ENCODE assay signal across 11 cellular contexts in genomic region chr1:22751124-22751531, GRCh38. TPM values are rescaled to one million over a fixed set of nuclear protein-coding genes. Genes with fewer than 3 reads are reported as not detected.
DNase-seq lines count a peak whose midpoint lies in the region; ATAC-seq and TF ChIP-seq lines count a peak whose summit lies in the region.
"Had no signal": no experiment of that assay in that cellular context is flagged by ENCODE, and none has a peak within 500 bp of the region (broad histone marks: within the 10 kb centered on the region; RNA-seq: fewer than 3 reads in every experiment).

No MANE protein-coding gene starts in this region.

- H3K4me1 ChIP-seq in cardiac muscle cell (ENCODE audit: low read depth) (peaks cover 34% of the 10 kb centered on the region), lower lobe of right lung (peaks cover 29% of the 10 kb centered on the region)

- TF ChIP-seq CTCF in cardiac muscle cell (IDR thresholded peaks at IDR 0.05; ENCODE audit: low read depth, low read length): no peak
- no peak for TF ChIP-seq CTCF in lower lobe of right lung (IDR thresholded peaks at IDR 0.05)

- DNase-seq in cardiac muscle cell (ENCODE audit: low read depth in 1 of 2, low spot score in 1 of 2) (peak in 1 of 2 donors; percentile 37), cardiac septum (ENCODE audit: low spot score) (no peak), SW480 (ENCODE audit: low spot score) (peak; percentile 26), lower lobe of right lung (no peak), cerebellar nuclear complex (lab: John Stamatoyannopoulos, UW) (no peak), iPS-NIHi11 (ENCODE audit: low spot score) (no peak)
- DNase-seq in NK-92 treated with Interleukin-12 subunit alpha and Interleukin-12 subunit beta, amount 100 ng/mL, for 24 hours (lab: John Stamatoyannopoulos, UW): no peak
- DNase-seq: activated T-cell treated with anti-CD3 and anti-CD28 coated beads, Interleukin-2, amount 50 U/mL, for 48 hours; foreskin melanocyte; WERI-Rb-1 had no signal

- peak; percentile 68 to 70 for ATAC-seq in lower lobe of right lung
- ATAC-seq in HG03469 (IDR thresholded peaks at IDR 0.05; ENCODE audit: unreplicated experiment): no peak

- H3K9me3 ChIP-seq in cardiac muscle cell (ENCODE audit: low read depth) (no peaks in the 10 kb centered on the region), lower lobe of right lung (no peaks in the 10 kb centered on the region)

- H3K4me3 ChIP-seq in cardiac muscle cell (no peak overlapping the region), lower lobe of right lung (no peak overlapping the region)

- peak overlapping the region; percentile 82 for H3K27ac ChIP-seq in cardiac muscle cell
- H3K27ac ChIP-seq in lower lobe of right lung: peak overlapping the region; percentile 70
- H3K27ac ChIP-seq: WERI-Rb-1 had no signal

- no peaks in the 10 kb centered on the region for H3K36me3 ChIP-seq in cardiac muscle cell
- no peaks in the 10 kb centered on the region for H3K36me3 ChIP-seq in lower lobe of right lung
- H3K36me3 ChIP-seq: WERI-Rb-1 had no signal

- H3K27me3 ChIP-seq in cardiac muscle cell (no peaks in the 10 kb centered on the region), lower lobe of right lung (ENCODE audit: low read depth) (peaks cover 8% of the 10 kb centered on the region)

- intact Hi-C loops in cardiac septum (cut with DNase I): no loop called here
- intact Hi-C loops in lower lobe of right lung (cut with DNase I): no loop called here

RNA-seq across cellular contexts. Expression of gene EPHB2, which starts 40.5 kb away (rescaled TPM):
- total RNA-seq in cardiac muscle cell: 58.2 and 96.3 TPM in 2 replicates
- 38.8 and 58.8 TPM in 2 replicates for polyA plus RNA-seq in cardiac muscle cell
- 0.81 TPM for total RNA-seq in cardiac septum
- total RNA-seq in lower lobe of right lung: 5.0 TPM
